Comparison of ENCODE assay signal across 1 cellular context in the genomic region with DNA sequence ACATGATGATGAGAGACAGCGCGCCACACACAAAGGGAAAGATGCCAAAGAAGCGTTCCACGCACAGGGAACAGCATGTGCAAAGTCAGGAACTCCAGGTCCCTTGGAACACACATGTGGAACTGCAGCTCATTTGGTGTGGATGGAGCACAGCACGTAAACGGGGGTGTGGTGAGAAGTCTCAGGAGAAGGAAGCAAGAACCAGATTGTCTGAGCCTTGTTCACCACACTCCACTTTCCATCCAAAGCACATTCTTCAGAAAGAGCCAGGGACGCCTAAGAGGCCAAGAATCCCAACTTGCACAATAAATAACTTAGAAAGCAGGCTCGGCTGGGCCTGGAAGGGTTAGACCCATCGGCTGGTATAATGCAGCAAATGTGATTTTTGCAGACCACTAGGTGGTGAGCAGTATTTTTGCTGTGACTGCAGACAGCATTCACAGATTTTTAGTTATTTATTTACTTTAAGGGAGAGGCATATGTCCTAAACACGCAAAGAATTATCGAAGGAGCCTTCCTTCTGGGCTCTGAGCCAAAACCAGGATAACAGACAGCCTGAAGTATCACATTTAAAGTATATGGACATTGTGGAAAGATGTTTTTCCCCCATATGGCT.
TF ChIP-seq lines count a peak whose summit lies in the region.

No MANE protein-coding gene starts in this region.

TF ChIP-seq in H1, 55 proteins besides CTCF, POLR2A, EP300 and RAD21:
- TF ChIP-seq KDM5A (IDR thresholded peaks at IDR 0.05; ENCODE audit: low read length) (no peak), SIX5 (IDR thresholded peaks at IDR 0.05; ENCODE audit: low read depth, low read length) (no peak), TCF12 (IDR thresholded peaks at IDR 0.05; ENCODE audit: low read depth, low read length) (no peak), PHF8 (conservative IDR thresholded peaks at IDR 0.05; ENCODE audit: low read depth, low read length) (no peak), YY1 (IDR thresholded peaks at IDR 0.05; ENCODE audit: low read depth, low read length) (no peak), SIN3A (conservative IDR thresholded peaks at IDR 0.05 in 1 of 2, IDR thresholded peaks at IDR 0.05 in 1 of 2; ENCODE audit: low read depth in 1 of 2, low read length in 2 of 2) (no peak), KDM1A (IDR thresholded peaks at IDR 0.05; ENCODE audit: borderline replicate concordance, low read length) (no peak), RXRA (IDR thresholded peaks at IDR 0.05; ENCODE audit: insufficient read depth, low read depth, low read length) (no peak), ASH2L (IDR thresholded peaks at IDR 0.05; ENCODE audit: low read length) (no peak), GTF2F1 (IDR thresholded peaks at IDR 0.05; ENCODE audit: borderline replicate concordance, low read depth, low read length) (no peak)
- TF ChIP-seq, protein P1, sequence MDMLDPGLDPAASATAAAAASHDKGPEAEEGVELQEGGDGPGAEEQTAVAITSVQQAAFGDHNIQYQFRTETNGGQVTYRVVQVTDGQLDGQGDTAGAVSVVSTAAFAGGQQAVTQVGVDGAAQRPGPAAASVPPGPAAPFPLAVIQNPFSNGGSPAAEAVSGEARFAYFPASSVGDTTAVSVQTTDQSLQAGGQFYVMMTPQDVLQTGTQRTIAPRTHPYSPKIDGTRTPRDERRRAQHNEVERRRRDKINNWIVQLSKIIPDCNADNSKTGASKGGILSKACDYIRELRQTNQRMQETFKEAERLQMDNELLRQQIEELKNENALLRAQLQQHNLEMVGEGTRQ (IDR thresholded peaks at IDR 0.05; ENCODE audit: low read length): no peak
